In the genomic region with DNA sequence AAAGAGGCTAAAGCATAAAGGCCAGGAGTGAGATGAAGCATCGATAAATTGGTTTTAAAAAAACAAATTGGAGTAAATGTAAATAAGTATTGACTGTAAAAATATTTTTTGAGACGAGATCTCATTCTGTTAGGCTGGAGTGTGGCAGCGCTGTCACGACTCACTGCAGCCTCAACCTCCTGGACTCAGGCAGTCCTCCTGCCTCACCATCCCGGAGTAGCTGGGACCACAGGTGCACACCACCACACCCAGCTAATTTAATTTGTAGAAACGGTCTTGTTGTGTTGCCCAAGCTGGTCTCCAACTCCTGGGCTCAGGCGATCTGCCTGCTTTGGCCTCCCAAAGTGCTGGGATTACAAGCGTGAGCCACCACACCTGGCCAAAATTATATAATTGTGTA, we compare ENCODE assay signal across 2 cellular contexts.
TF ChIP-seq lines count a peak whose summit lies in the region.

No MANE protein-coding gene starts in this region.

TF ChIP-seq in Ishikawa, 13 proteins besides CTCF, POLR2A, EP300 and RAD21:
- TF ChIP-seq EGR1 (IDR thresholded peaks at IDR 0.05) = no peak
- TF ChIP-seq USF1 (IDR thresholded peaks at IDR 0.05) = no peak
- no peak for TF ChIP-seq ZBTB7A (IDR thresholded peaks at IDR 0.05; ENCODE audit: low read depth)
- TF ChIP-seq YY1 (IDR thresholded peaks at IDR 0.05; ENCODE audit: low read depth) = no peak
- 0 out of 2 replicates have a peak, but pooled peaks have one; percentile 12 for TF ChIP-seq TEAD4 (IDR thresholded peaks at IDR 0.05)
- TF ChIP-seq CREB1 (IDR thresholded peaks at IDR 0.05; ENCODE audit: low read depth) = no peak
- TF ChIP-seq, protein P1, sequence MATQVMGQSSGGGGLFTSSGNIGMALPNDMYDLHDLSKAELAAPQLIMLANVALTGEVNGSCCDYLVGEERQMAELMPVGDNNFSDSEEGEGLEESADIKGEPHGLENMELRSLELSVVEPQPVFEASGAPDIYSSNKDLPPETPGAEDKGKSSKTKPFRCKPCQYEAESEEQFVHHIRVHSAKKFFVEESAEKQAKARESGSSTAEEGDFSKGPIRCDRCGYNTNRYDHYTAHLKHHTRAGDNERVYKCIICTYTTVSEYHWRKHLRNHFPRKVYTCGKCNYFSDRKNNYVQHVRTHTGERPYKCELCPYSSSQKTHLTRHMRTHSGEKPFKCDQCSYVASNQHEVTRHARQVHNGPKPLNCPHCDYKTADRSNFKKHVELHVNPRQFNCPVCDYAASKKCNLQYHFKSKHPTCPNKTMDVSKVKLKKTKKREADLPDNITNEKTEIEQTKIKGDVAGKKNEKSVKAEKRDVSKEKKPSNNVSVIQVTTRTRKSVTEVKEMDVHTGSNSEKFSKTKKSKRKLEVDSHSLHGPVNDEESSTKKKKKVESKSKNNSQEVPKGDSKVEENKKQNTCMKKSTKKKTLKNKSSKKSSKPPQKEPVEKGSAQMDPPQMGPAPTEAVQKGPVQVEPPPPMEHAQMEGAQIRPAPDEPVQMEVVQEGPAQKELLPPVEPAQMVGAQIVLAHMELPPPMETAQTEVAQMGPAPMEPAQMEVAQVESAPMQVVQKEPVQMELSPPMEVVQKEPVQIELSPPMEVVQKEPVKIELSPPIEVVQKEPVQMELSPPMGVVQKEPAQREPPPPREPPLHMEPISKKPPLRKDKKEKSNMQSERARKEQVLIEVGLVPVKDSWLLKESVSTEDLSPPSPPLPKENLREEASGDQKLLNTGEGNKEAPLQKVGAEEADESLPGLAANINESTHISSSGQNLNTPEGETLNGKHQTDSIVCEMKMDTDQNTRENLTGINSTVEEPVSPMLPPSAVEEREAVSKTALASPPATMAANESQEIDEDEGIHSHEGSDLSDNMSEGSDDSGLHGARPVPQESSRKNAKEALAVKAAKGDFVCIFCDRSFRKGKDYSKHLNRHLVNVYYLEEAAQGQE (IDR thresholded peaks at IDR 0.05; ENCODE audit: low read depth) = no peak
- TF ChIP-seq MAX (IDR thresholded peaks at IDR 0.05) = no peak; the same call in 1 of the 2 replicates
- TF ChIP-seq CEBPB (IDR thresholded peaks at IDR 0.05) = 0 out of 2 replicates have a peak, but pooled peaks have one; percentile 3

TF ChIP-seq in GM12878, 131 proteins besides CTCF, POLR2A, EP300 and RAD21:
- TF ChIP-seq TCF12 (IDR thresholded peaks at IDR 0.05; ENCODE audit: low read depth, low read length) = no peak
- TF ChIP-seq SUPT20H (IDR thresholded peaks at IDR 0.05; ENCODE audit: borderline replicate concordance, control insufficient read depth, low read depth, low read length) = no peak
- TF ChIP-seq, protein P2, sequence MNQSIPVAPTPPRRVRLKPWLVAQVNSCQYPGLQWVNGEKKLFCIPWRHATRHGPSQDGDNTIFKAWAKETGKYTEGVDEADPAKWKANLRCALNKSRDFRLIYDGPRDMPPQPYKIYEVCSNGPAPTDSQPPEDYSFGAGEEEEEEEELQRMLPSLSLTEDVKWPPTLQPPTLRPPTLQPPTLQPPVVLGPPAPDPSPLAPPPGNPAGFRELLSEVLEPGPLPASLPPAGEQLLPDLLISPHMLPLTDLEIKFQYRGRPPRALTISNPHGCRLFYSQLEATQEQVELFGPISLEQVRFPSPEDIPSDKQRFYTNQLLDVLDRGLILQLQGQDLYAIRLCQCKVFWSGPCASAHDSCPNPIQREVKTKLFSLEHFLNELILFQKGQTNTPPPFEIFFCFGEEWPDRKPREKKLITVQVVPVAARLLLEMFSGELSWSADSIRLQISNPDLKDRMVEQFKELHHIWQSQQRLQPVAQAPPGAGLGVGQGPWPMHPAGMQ (IDR thresholded peaks at IDR 0.05; ENCODE audit: borderline replicate concordance) = no peak
- TF ChIP-seq, protein P3, sequence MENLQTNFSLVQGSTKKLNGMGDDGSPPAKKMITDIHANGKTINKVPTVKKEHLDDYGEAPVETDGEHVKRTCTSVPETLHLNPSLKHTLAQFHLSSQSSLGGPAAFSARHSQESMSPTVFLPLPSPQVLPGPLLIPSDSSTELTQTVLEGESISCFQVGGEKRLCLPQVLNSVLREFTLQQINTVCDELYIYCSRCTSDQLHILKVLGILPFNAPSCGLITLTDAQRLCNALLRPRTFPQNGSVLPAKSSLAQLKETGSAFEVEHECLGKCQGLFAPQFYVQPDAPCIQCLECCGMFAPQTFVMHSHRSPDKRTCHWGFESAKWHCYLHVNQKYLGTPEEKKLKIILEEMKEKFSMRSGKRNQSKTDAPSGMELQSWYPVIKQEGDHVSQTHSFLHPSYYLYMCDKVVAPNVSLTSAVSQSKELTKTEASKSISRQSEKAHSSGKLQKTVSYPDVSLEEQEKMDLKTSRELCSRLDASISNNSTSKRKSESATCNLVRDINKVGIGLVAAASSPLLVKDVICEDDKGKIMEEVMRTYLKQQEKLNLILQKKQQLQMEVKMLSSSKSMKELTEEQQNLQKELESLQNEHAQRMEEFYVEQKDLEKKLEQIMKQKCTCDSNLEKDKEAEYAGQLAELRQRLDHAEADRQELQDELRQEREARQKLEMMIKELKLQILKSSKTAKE (IDR thresholded peaks at IDR 0.05; ENCODE audit: low read depth, poor library complexity, severe bottlenecking) = no peak
- no peak for TF ChIP-seq CBX3 (IDR thresholded peaks at IDR 0.05; ENCODE audit: borderline replicate concordance, low read depth)
- TF ChIP-seq RBBP5 (conservative IDR thresholded peaks at IDR 0.05) = no peak
- TF ChIP-seq TARDBP (IDR thresholded peaks at IDR 0.05; ENCODE audit: borderline replicate concordance) = no peak
- no peak for TF ChIP-seq ZNF687 (IDR thresholded peaks at IDR 0.05)
- TF ChIP-seq ETV6 (conservative IDR thresholded peaks at IDR 0.05 in 1 of 2, IDR thresholded peaks at IDR 0.05 in 1 of 2; ENCODE audit: borderline replicate concordance in 1 of 2, low read depth in 1 of 2) = no peak
- no peak for TF ChIP-seq MTA3 (IDR thresholded peaks at IDR 0.05; ENCODE audit: borderline replicate concordance, low read length)
- TF ChIP-seq, protein P4, sequence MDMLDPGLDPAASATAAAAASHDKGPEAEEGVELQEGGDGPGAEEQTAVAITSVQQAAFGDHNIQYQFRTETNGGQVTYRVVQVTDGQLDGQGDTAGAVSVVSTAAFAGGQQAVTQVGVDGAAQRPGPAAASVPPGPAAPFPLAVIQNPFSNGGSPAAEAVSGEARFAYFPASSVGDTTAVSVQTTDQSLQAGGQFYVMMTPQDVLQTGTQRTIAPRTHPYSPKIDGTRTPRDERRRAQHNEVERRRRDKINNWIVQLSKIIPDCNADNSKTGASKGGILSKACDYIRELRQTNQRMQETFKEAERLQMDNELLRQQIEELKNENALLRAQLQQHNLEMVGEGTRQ (IDR thresholded peaks at IDR 0.05; ENCODE audit: borderline replicate concordance, low read depth, low read length) = no peak
- 0 out of 2 replicates have a peak, but pooled peaks have one; percentile 27 for TF ChIP-seq PML (IDR thresholded peaks at IDR 0.05; ENCODE audit: low read length)
- 0 out of 2 replicates have a peak, but pooled peaks have one; percentile 16 for TF ChIP-seq POLR2AphosphoS2 (IDR thresholded peaks at IDR 0.05; ENCODE audit: low read depth, low read length)
- TF ChIP-seq POLR2AphosphoS5 (IDR thresholded peaks at IDR 0.05; ENCODE audit: low read length) = 0 out of 2 replicates have a peak, but pooled peaks have one; percentile 52
- TF ChIP-seq, protein P5, sequence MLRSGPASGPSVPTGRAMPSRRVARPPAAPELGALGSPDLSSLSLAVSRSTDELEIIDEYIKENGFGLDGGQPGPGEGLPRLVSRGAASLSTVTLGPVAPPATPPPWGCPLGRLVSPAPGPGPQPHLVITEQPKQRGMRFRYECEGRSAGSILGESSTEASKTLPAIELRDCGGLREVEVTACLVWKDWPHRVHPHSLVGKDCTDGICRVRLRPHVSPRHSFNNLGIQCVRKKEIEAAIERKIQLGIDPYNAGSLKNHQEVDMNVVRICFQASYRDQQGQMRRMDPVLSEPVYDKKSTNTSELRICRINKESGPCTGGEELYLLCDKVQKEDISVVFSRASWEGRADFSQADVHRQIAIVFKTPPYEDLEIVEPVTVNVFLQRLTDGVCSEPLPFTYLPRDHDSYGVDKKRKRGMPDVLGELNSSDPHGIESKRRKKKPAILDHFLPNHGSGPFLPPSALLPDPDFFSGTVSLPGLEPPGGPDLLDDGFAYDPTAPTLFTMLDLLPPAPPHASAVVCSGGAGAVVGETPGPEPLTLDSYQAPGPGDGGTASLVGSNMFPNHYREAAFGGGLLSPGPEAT (IDR thresholded peaks at IDR 0.05; ENCODE audit: low read depth) = no peak
- no peak for TF ChIP-seq CREB1 (IDR thresholded peaks at IDR 0.05; ENCODE audit: low read depth)
- TF ChIP-seq BMI1 (IDR thresholded peaks at IDR 0.05; ENCODE audit: borderline replicate concordance) = 0 out of 2 replicates have a peak, but pooled peaks have one; percentile 18
- TF ChIP-seq SMC3 (IDR thresholded peaks at IDR 0.05; ENCODE audit: borderline replicate concordance, low read length) = no peak
- TF ChIP-seq MXI1 (IDR thresholded peaks at IDR 0.05; ENCODE audit: low read depth, low read length) = no peak
